ENCODE assay signal across 9 cellular contexts in the genomic region with DNA sequence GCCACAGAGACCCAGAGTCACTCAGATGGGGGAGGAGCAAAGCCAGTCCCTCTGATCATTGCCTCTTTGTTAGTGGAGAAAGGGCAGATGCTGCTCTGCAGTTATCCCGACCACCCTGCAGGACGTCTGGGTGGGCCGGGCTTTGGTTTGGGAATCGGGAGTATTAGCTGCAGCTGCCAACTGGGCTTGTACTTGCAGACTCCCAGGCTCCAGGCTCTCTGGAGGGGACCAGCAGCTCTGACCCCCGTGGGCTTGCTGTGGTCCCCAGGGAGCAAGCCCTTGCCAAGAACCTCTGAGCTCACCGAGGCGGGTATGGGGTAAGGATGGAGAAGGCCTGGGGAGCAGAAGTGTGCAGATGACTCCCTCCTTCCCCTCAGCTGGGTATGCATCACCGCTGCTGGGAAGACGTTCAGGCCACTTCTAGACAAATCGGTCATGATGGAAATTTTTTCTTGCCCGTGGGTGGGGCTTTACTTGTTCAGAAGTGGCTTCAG. TPM values are rescaled to one million over a fixed set of nuclear protein-coding genes. Genes with fewer than 3 reads are reported as not detected.
DNase-seq lines count a peak whose midpoint lies in the region; ATAC-seq, FAIRE-seq and TF ChIP-seq lines count a peak whose summit lies in the region.
"Had no signal": no experiment of that assay in that cellular context is flagged by ENCODE, and none has a peak within 500 bp of the region (broad histone marks: within the 10 kb centered on the region; RNA-seq: fewer than 3 reads in every experiment).

No MANE protein-coding gene starts in this region.

- TF ChIP-seq CTCF in A549 (IDR thresholded peaks at IDR 0.05): no peak

- CTCF ChIA-PET in A549 (lab: Yijun Ruan, JAX): interaction anchor here (0.6 to 12.1 kb wide), 9 partner anchors 9 to 212 kb away, joined by 3 to 116 read pairs (median 6); partner anchors contain the start of gene DYRK3

- no peak for TF ChIP-seq POLR2A in A549 (IDR thresholded peaks at IDR 0.05; ENCODE audit: low read length)

- H3K36me3 ChIP-seq in HUES48 (ENCODE audit: control insufficient read depth, insufficient read depth, low read length) (no peaks in the 10 kb centered on the region), muscle layer of colon (ENCODE audit: insufficient read depth, low read length) (no peaks in the 10 kb centered on the region), thymus (ENCODE audit: control insufficient read depth, insufficient read depth) (peaks cover 4% of the 10 kb centered on the region)

- H3K9ac ChIP-seq in HUES48 (ENCODE audit: low read depth, low read length) (no peak overlapping the region), muscle layer of colon (ENCODE audit: low read length) (no peak overlapping the region)

- no peak overlapping the region for H3K4me3 ChIP-seq in A549
- H3K4me3 ChIP-seq in HUES48 (ENCODE audit: low read depth, low read length): no peak overlapping the region
- peak overlapping the region in 1 of 2 donors; percentile 16 for H3K4me3 ChIP-seq in muscle layer of colon (ENCODE audit: low read depth in 1 of 2, low read length in 2 of 2)
- no peak overlapping the region for H3K4me3 ChIP-seq in thymus (ENCODE audit: low read length)

- H3K9me3 Mint-ChIP-seq in activated naive CD8-positive, alpha-beta T cell treated with anti-CD3 and anti-CD28 coated beads, Interleukin-2, amount 50 U/mL, for 24 hours: no peaks in the 10 kb centered on the region

- no peak for TF ChIP-seq RAD21 in A549 (conservative IDR thresholded peaks at IDR 0.05 in 1 of 2, IDR thresholded peaks at IDR 0.05 in 1 of 2)

- ATAC-seq in A549: no peak
- ATAC-seq in activated naive CD8-positive, alpha-beta T cell treated with anti-CD3 and anti-CD28 coated beads, Interleukin-2, amount 50 U/mL, for 24 hours: peak; percentile 88
- ATAC-seq in GM18517 (IDR thresholded peaks at IDR 0.05; ENCODE audit: unreplicated experiment): no peak
- no peak for ATAC-seq in HG03354 (IDR thresholded peaks at IDR 0.05; ENCODE audit: poor library complexity, severe bottlenecking, unreplicated experiment)

- no peaks in the 10 kb centered on the region for H3K27me3 Mint-ChIP-seq in activated naive CD8-positive, alpha-beta T cell treated with anti-CD3 and anti-CD28 coated beads, Interleukin-2, amount 50 U/mL, for 24 hours

- WGBS in A549 (ENCODE audit: missing lambda C conversion rate): 75% methylated on average over 9 of the region's 11 CpGs
- 91% methylated on average over 11 of the region's 11 CpGs for WGBS in thymus

- H3K27me3 ChIP-seq in HUES48 (ENCODE audit: control insufficient read depth, insufficient read depth, low read length) (no peaks in the 10 kb centered on the region), muscle layer of colon (ENCODE audit: control insufficient read depth in 1 of 2, insufficient read depth in 2 of 2, low read length in 2 of 2) (no peaks in the 10 kb centered on the region), thymus (ENCODE audit: control insufficient read depth, insufficient read depth) (no peaks in the 10 kb centered on the region)

- H3K9me3 ChIP-seq in A549 (no peaks in the 10 kb centered on the region), HUES48 (ENCODE audit: control insufficient read depth, insufficient read depth, low read length) (no peaks in the 10 kb centered on the region), muscle layer of colon (ENCODE audit: low read length) (no peaks in the 10 kb centered on the region), thymus (ENCODE audit: control insufficient read depth) (no peaks in the 10 kb centered on the region)

- peaks cover 86% of the 10 kb centered on the region for H3K4me1 Mint-ChIP-seq in activated naive CD8-positive, alpha-beta T cell treated with anti-CD3 and anti-CD28 coated beads, Interleukin-2, amount 50 U/mL, for 24 hours

- POLR2A ChIA-PET in A549 (lab: Yijun Ruan, JAX): no interaction called here

- H3K4me2 ChIP-seq in A549: peak overlapping the region; percentile 13; the same call in 1 of the 3 replicates

- H3K4me1 ChIP-seq in A549 (peaks cover 72% of the 10 kb centered on the region), HUES48 (ENCODE audit: control insufficient read depth, insufficient read depth, low read length) (peaks cover 84% of the 10 kb centered on the region), muscle layer of colon (ENCODE audit: insufficient read depth, low read length) (peaks cover 83% of the 10 kb centered on the region), thymus (ENCODE audit: control insufficient read depth, insufficient read depth, low read length) (peaks cover 42% of the 10 kb centered on the region)

- no peak overlapping the region for H3K4me3 Mint-ChIP-seq in activated naive CD8-positive, alpha-beta T cell treated with anti-CD3 and anti-CD28 coated beads, Interleukin-2, amount 50 U/mL, for 24 hours

- DNase-seq in A549 (ENCODE audit: low read depth in 1 of 2, low spot score in 1 of 2) (no peak), foreskin melanocyte (no peak)
- peak; percentile 73 for DNase-seq in activated naive CD8-positive, alpha-beta T cell treated with anti-CD3 and anti-CD28 coated beads, Interleukin-2, amount 50 U/mL, for 24 hours

- H3K27ac Mint-ChIP-seq in activated naive CD8-positive, alpha-beta T cell treated with anti-CD3 and anti-CD28 coated beads, Interleukin-2, amount 50 U/mL, for 24 hours: peak overlapping the region; percentile 49

- H3K36me3 Mint-ChIP-seq in activated naive CD8-positive, alpha-beta T cell treated with anti-CD3 and anti-CD28 coated beads, Interleukin-2, amount 50 U/mL, for 24 hours (ENCODE audit: low read depth): peaks cover 5% of the 10 kb centered on the region

- H3K27ac ChIP-seq in A549 (peak overlapping the region; percentile 30 to 74; a peak in 3 of 6 replicates), HUES48 (ENCODE audit: low read depth, low read length) (peak overlapping the region; percentile 0), muscle layer of colon (ENCODE audit: low read depth, low read length) (peak overlapping the region; percentile 19), thymus (ENCODE audit: low read depth) (peak overlapping the region; percentile 22)

- TF ChIP-seq EP300 in A549 (IDR thresholded peaks at IDR 0.05): no peak

- no peak for FAIRE-seq in A549 (lab: Jason Lieb, UNC)
- FAIRE-seq: GM18507 had no signal

TF ChIP-seq in A549, 52 proteins besides CTCF, POLR2A, EP300 and RAD21:
- TF ChIP-seq CEBPB (IDR thresholded peaks at IDR 0.05) (no peak), HOXA7 (CRISPR knock-in tag; IDR thresholded peaks at IDR 0.05) (no peak), GATA3 (IDR thresholded peaks at IDR 0.05; ENCODE audit: borderline replicate concordance) (no peak), KDM1A (IDR thresholded peaks at IDR 0.05; ENCODE audit: low read depth) (no peak), HDAC2 (IDR thresholded peaks at IDR 0.05) (no peak), FOSB (CRISPR knock-in tag; IDR thresholded peaks at IDR 0.05) (no peak), CBX2 (IDR thresholded peaks at IDR 0.05; ENCODE audit: borderline replicate concordance, low read depth) (no peak)
- TF ChIP-seq, protein P1, sequence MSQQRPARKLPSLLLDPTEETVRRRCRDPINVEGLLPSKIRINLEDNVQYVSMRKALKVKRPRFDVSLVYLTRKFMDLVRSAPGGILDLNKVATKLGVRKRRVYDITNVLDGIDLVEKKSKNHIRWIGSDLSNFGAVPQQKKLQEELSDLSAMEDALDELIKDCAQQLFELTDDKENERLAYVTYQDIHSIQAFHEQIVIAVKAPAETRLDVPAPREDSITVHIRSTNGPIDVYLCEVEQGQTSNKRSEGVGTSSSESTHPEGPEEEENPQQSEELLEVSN (IDR thresholded peaks at IDR 0.05; ENCODE audit: borderline replicate concordance, low read depth): no peak

RNA-seq across cellular contexts. Expression of gene MAPKAPK2, which starts 21.6 kb away (rescaled TPM):
- polyA plus RNA-seq in A549 (2011; rRNA removed): 37.2 and 48.5 TPM in 2 replicates
- polyA plus RNA-seq in A549 (2012; cell fraction: cytosol; rRNA removed): 34.3 and 42.5 TPM in 2 replicates
- 62.0 and 66.6 TPM in 2 replicates for polyA plus RNA-seq in A549 (2012; cell fraction: nucleus; rRNA removed)
- polyA plus RNA-seq in A549 (2017; fragmentation: RNase III; extraction: RNeasy Plus Mini Kit Qiagen cat#74134 plus additional on column Dnase treatment): 36.5 to 43.8 TPM (median 43.0 TPM) in 3 replicates
- 49.2 and 51.4 TPM in 2 replicates for polyA minus RNA-seq in A549 (2011; rRNA and poly(A)+ RNA removed)
- 72.3 TPM for polyA plus RNA-seq in thymus

Comparison
In these comparisons a context has a peak if more than half of its experiments do, and no peak if none do; other contexts are left out.
1. H3K27ac ChIP-seq: peak in every context shown above with its lines; median percentile 52 in A549; 22 in thymus; 19 in muscle layer of colon; 0 in HUES48.